1 cellular context compared by ENCODE assay signal in the genomic region with DNA sequence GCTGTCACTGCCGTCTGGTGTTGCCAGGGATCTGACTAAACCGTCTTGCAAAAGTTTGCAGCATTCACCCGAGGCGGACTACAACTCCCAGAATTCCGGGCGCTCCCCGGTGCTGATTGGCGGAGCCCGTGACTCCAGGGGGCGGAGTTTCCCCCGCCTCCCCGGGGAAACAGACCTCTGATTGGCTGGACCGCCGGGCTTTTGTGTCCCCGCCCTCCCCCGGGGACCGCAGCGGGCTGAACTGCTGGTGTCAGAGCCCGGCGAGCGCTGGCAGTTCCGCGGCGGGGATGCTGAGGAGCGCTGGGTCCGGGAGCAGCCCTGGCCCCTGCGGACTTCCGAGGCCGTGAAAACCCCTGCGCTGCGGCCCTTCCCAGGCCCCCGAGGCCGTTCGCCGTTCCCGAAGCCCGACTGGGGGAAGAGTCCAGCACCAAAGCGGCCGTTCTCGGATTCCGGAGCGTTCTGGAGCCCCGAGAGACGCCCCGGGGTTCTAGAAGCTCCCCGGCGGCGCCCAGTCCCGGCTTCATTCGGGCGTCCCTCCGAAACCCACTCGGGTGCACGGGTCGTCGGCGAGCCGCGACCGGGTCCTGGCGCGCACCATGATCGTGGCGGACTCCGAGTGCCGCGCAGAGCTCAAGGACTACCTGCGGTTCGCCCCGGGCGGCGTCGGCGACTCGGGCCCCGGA.
A peak's percentile ranks its signal among the peaks of the same experiment; 100 is the strongest.
TF ChIP-seq lines count a peak whose summit lies in the region.

A gene with protein sequence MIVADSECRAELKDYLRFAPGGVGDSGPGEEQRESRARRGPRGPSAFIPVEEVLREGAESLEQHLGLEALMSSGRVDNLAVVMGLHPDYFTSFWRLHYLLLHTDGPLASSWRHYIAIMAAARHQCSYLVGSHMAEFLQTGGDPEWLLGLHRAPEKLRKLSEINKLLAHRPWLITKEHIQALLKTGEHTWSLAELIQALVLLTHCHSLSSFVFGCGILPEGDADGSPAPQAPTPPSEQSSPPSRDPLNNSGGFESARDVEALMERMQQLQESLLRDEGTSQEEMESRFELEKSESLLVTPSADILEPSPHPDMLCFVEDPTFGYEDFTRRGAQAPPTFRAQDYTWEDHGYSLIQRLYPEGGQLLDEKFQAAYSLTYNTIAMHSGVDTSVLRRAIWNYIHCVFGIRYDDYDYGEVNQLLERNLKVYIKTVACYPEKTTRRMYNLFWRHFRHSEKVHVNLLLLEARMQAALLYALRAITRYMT (plus strand): TSS at position 267 of the 683 bp plus-strand sequence. CDS start 330 bp downstream, at position 597.

TF ChIP-seq in HCT116, 20 proteins besides CTCF, POLR2A, EP300 and RAD21 (continued from another document):
- no peak for TF ChIP-seq REST (IDR thresholded peaks at IDR 0.05; ENCODE audit: low read depth)
- peak; percentile 99 for TF ChIP-seq POLR2AphosphoS5 (IDR thresholded peaks at IDR 0.05; ENCODE audit: low read depth, low read length)
- no peak for TF ChIP-seq EZH2 (IDR thresholded peaks at IDR 0.05)
- no peak; the same call in 1 of the 2 replicates for TF ChIP-seq ELF1 (IDR thresholded peaks at IDR 0.05; ENCODE audit: borderline replicate concordance, low read depth)
- peak; percentile 48 for TF ChIP-seq YY1 (IDR thresholded peaks at IDR 0.05; ENCODE audit: extremely low read depth, insufficient replicate concordance, low read depth, low read length)
- peak; percentile 43; the same call in 1 of the 2 replicates for TF ChIP-seq SRF (IDR thresholded peaks at IDR 0.05; ENCODE audit: low read depth)
- TF ChIP-seq SIN3A (IDR thresholded peaks at IDR 0.05; ENCODE audit: low read depth) = peak; percentile 90
- TF ChIP-seq, protein P1, sequence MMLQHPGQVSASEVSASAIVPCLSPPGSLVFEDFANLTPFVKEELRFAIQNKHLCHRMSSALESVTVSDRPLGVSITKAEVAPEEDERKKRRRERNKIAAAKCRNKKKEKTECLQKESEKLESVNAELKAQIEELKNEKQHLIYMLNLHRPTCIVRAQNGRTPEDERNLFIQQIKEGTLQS (IDR thresholded peaks at IDR 0.05) = no peak
